ENCODE assay signal across 8 cellular contexts in the genomic region with DNA sequence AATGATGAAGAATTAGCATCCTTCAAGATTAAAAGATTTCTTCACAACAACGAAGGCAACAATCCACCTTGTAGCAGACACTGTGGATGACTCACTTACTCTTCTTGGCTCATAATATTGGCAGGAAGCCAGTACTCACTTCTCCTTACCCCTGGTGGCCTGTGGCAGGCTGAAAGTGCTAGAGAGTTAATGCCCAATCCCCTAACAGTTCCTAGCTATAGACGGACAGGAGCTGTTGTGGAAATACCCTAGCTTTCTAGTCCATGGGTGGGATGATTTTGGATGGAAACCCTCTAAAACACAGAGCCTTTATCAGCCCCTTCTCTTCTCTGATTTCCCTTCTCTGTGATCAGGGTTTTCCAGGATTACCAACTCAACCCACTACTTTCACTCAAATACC.
A peak's percentile ranks its signal among the peaks of the same experiment; 100 is the strongest.
DNase-seq lines count a peak whose midpoint lies in the region; ATAC-seq and TF ChIP-seq lines count a peak whose summit lies in the region.

No MANE protein-coding gene starts in this region.

- TF ChIP-seq EP300 in transverse colon (IDR thresholded peaks at IDR 0.05; ENCODE audit: low read depth), result no peak

- no peaks in the 10 kb centered on the region for H3K27me3 Mint-ChIP-seq in activated naive CD4-positive, alpha-beta T cell treated with anti-CD3 and anti-CD28 coated beads for 36 hours (ENCODE audit: low read depth)
- H3K27me3 Mint-ChIP-seq in activated naive CD4-positive, alpha-beta T cell treated with anti-CD3 and anti-CD28 coated beads, Interleukin-2, amount 10 ng/mL, durations not matched to agents 7 days and 5 days, result no peaks in the 10 kb centered on the region

- peak; percentile 100 for ATAC-seq in GM21529 (IDR thresholded peaks at IDR 0.05; ENCODE audit: unreplicated experiment)
- peak; percentile 100 for ATAC-seq in HG03565 (IDR thresholded peaks at IDR 0.05; ENCODE audit: unreplicated experiment)
- ATAC-seq in stimulated activated effector memory CD8-positive, alpha-beta T cell treated with anti-CD3 and anti-CD28 coated beads, Interleukin-12 subunit alpha, Interleukin-12 subunit beta, amount 100 ng/mL, for 72 hours, result peak; percentile 75

- no peaks in the 10 kb centered on the region for H3K36me3 ChIP-seq in transverse colon

- no peaks in the 10 kb centered on the region for H3K27me3 ChIP-seq in transverse colon

- intact Hi-C loops in activated naive CD4-positive, alpha-beta T cell treated with anti-CD3 and anti-CD28 coated beads for 36 hours (cut with micrococcal nuclease), result no loop called here
- intact Hi-C loops in transverse colon (cut with DNase I; ENCODE audit: low total_unique reads), result no loop called here

- no peaks in the 10 kb centered on the region for H3K36me3 Mint-ChIP-seq in activated naive CD4-positive, alpha-beta T cell treated with anti-CD3 and anti-CD28 coated beads for 36 hours (ENCODE audit: low read depth)
- no peaks in the 10 kb centered on the region for H3K36me3 Mint-ChIP-seq in activated naive CD4-positive, alpha-beta T cell treated with anti-CD3 and anti-CD28 coated beads, Interleukin-2, amount 10 ng/mL, durations not matched to agents 7 days and 5 days
- no peaks in the 10 kb centered on the region for H3K36me3 Mint-ChIP-seq in stimulated activated effector memory CD8-positive, alpha-beta T cell treated with anti-CD3 and anti-CD28 coated beads, Interleukin-12 subunit alpha, Interleukin-12 subunit beta, amount 100 ng/mL, for 72 hours

- no peak for TF ChIP-seq CTCF in transverse colon (IDR thresholded peaks at IDR 0.05)

- in situ Hi-C loops in transverse colon (cut with MboI; ENCODE audit: low pct_ligation_motif_present in 1 of 4, low pct_unique_long_range_greater_than_20kb in 1 of 4, low sequenced_read_pairs in 3 of 4), result no loop called here

- H3K9me3 Mint-ChIP-seq in activated naive CD4-positive, alpha-beta T cell treated with anti-CD3 and anti-CD28 coated beads for 36 hours, result peaks cover 3% of the 10 kb centered on the region
- H3K9me3 Mint-ChIP-seq in activated naive CD4-positive, alpha-beta T cell treated with anti-CD3 and anti-CD28 coated beads, Interleukin-2, amount 10 ng/mL, durations not matched to agents 7 days and 5 days, result no peaks in the 10 kb centered on the region
- no peaks in the 10 kb centered on the region for H3K9me3 Mint-ChIP-seq in stimulated activated effector memory CD8-positive, alpha-beta T cell treated with anti-CD3 and anti-CD28 coated beads, Interleukin-12 subunit alpha, Interleukin-12 subunit beta, amount 100 ng/mL, for 72 hours

- no peaks in the 10 kb centered on the region for H3K9me3 ChIP-seq in transverse colon

- H3K4me3 ChIP-seq in transverse colon, result no peak overlapping the region

- H3K4me3 Mint-ChIP-seq in activated naive CD4-positive, alpha-beta T cell treated with anti-CD3 and anti-CD28 coated beads for 36 hours, result no peak overlapping the region
- H3K4me3 Mint-ChIP-seq in activated naive CD4-positive, alpha-beta T cell treated with anti-CD3 and anti-CD28 coated beads, Interleukin-2, amount 10 ng/mL, durations not matched to agents 7 days and 5 days, result no peak overlapping the region
- H3K4me3 Mint-ChIP-seq in stimulated activated effector memory CD8-positive, alpha-beta T cell treated with anti-CD3 and anti-CD28 coated beads, Interleukin-12 subunit alpha, Interleukin-12 subunit beta, amount 100 ng/mL, for 72 hours, result no peak overlapping the region

- no peak overlapping the region for H3K27ac ChIP-seq in transverse colon

- no peak for TF ChIP-seq POLR2A in transverse colon (IDR thresholded peaks at IDR 0.05)

- no peak overlapping the region for H3K27ac Mint-ChIP-seq in activated naive CD4-positive, alpha-beta T cell treated with anti-CD3 and anti-CD28 coated beads for 36 hours
- H3K27ac Mint-ChIP-seq in activated naive CD4-positive, alpha-beta T cell treated with anti-CD3 and anti-CD28 coated beads, Interleukin-2, amount 10 ng/mL, durations not matched to agents 7 days and 5 days, result no peak overlapping the region
- no peak overlapping the region for H3K27ac Mint-ChIP-seq in stimulated activated effector memory CD8-positive, alpha-beta T cell treated with anti-CD3 and anti-CD28 coated beads, Interleukin-12 subunit alpha, Interleukin-12 subunit beta, amount 100 ng/mL, for 72 hours

- H3K4me1 ChIP-seq in transverse colon, result no peaks in the 10 kb centered on the region

- CTCF ChIA-PET in activated naive CD4-positive, alpha-beta T cell treated with anti-CD3 and anti-CD28 coated beads for 36 hours (lab: Charles Lee), result no interaction called here
- CTCF ChIA-PET in activated naive CD4-positive, alpha-beta T cell treated with anti-CD3 and anti-CD28 coated beads, Interleukin-2, amount 10 ng/mL, durations not matched to agents 7 days and 5 days (lab: Charles Lee), result interaction anchor here (0.5 kb wide), 1 partner anchor 147 kb away, joined by 5 read pairs; no protein-coding TSS in a partner anchor

- DNase-seq in activated naive CD4-positive, alpha-beta T cell treated with anti-CD3 and anti-CD28 coated beads for 36 hours, result peak; percentile 25
- DNase-seq in activated naive CD4-positive, alpha-beta T cell treated with anti-CD3 and anti-CD28 coated beads, Interleukin-2, amount 10 ng/mL, durations not matched to agents 7 days and 5 days, result no peak
- DNase-seq in NOMO-1 treated with DMSO at 0.1 percent for 48 hours (lab: John Stamatoyannopoulos, UW; ENCODE audit: unreplicated experiment) (peak; percentile 96), dermis blood vessel endothelial cell (peak; percentile 37), transverse colon (no peak)
- no peak for DNase-seq in stimulated activated effector memory CD8-positive, alpha-beta T cell treated with anti-CD3 and anti-CD28 coated beads, Interleukin-12 subunit alpha, Interleukin-12 subunit beta, amount 100 ng/mL, for 72 hours (ENCODE audit: low spot score in 2 of 2)

- H3K4me1 Mint-ChIP-seq in activated naive CD4-positive, alpha-beta T cell treated with anti-CD3 and anti-CD28 coated beads for 36 hours (ENCODE audit: low read depth), result peaks cover 3% of the 10 kb centered on the region
- H3K4me1 Mint-ChIP-seq in activated naive CD4-positive, alpha-beta T cell treated with anti-CD3 and anti-CD28 coated beads, Interleukin-2, amount 10 ng/mL, durations not matched to agents 7 days and 5 days, result no peaks in the 10 kb centered on the region
- H3K4me1 Mint-ChIP-seq in stimulated activated effector memory CD8-positive, alpha-beta T cell treated with anti-CD3 and anti-CD28 coated beads, Interleukin-12 subunit alpha, Interleukin-12 subunit beta, amount 100 ng/mL, for 72 hours, result no peaks in the 10 kb centered on the region

- 13 to 14% methylated on average over 1 to 2 of the region's 2 CpGs for WGBS in transverse colon (ENCODE audit: low coverage in 1 of 2), 2 donors

Comparison
In these comparisons a context has a peak if more than half of its experiments do, and no peak if none do; other contexts are left out.
1. DNase-seq: peak in activated naive CD4-positive, alpha-beta T cell treated with anti-CD3 and anti-CD28 coated beads for 36 hours (single experiment), NOMO-1 treated with DMSO at 0.1 percent for 48 hours (single experiment) and dermis blood vessel endothelial cell (single experiment); none in activated naive CD4-positive, alpha-beta T cell treated with anti-CD3 and anti-CD28 coated beads, Interleukin-2, amount 10 ng/mL, durations not matched to agents 7 days and 5 days (single experiment), stimulated activated effector memory CD8-positive, alpha-beta T cell treated with anti-CD3 and anti-CD28 coated beads, Interleukin-12 subunit alpha, Interleukin-12 subunit beta, amount 100 ng/mL, for 72 hours (0 of 2) and transverse colon (single experiment).
2. Peak in every context shown above with its lines, with median percentiles within 50 percentile points of each other: ATAC-seq.